ENCODE assay signal across 8 cellular contexts in genomic region chr19:4062576-4063368, GRCh38. TPM values are rescaled to one million over a fixed set of nuclear protein-coding genes. Genes with fewer than 3 reads are reported as not detected.
DNase-seq lines count a peak whose midpoint lies in the region; ATAC-seq and TF ChIP-seq lines count a peak whose summit lies in the region.

No MANE protein-coding gene starts in this region.

- no peak for TF ChIP-seq POLR2A in esophagus muscularis mucosa (IDR thresholded peaks at IDR 0.05; ENCODE audit: low read depth)

- H3K9ac ChIP-seq in DND-41 (ENCODE audit: low read depth, low read length) (peak overlapping the region; percentile 8; the same call in 1 of the 2 replicates), SU-DHL-6 (ENCODE audit: low read length) (peak overlapping the region; percentile 99)

- H2AFZ ChIP-seq in DND-41 (ENCODE audit: low read depth, low read length) (no peak overlapping the region), SU-DHL-6 (ENCODE audit: low read depth, low read length, severe bottlenecking) (no peak overlapping the region)

- no peaks in the 10 kb centered on the region for H3F3A ChIP-seq in SU-DHL-6 (ENCODE audit: insufficient read depth)

- peaks cover 84% of the 10 kb centered on the region for H3K79me2 ChIP-seq in DND-41 (ENCODE audit: insufficient read depth, low read length)
- peaks cover 73% of the 10 kb centered on the region for H3K79me2 ChIP-seq in SU-DHL-6 (ENCODE audit: insufficient read depth, low read length)

- H3K4me3 ChIP-seq in DND-41 (ENCODE audit: low read depth in 1 of 2, low read length in 2 of 2) (no peak overlapping the region), SU-DHL-6 (ENCODE audit: insufficient read depth, low read length, poor library complexity, severe bottlenecking) (peak overlapping the region; percentile 97), esophagus muscularis mucosa (peak overlapping the region; percentile 90 to 100 (median 100)), psoas muscle (peak overlapping the region; percentile 97)

- H3K9me2 ChIP-seq in SU-DHL-6 (replicated peaks; ENCODE audit: insufficient read depth, low read length) = no peaks in the 10 kb centered on the region

- TF ChIP-seq CTCF in DND-41 (IDR thresholded peaks at IDR 0.05; ENCODE audit: borderline replicate concordance, extremely low read depth, low read length, poor library complexity, severe bottlenecking) = no peak
- no peak for TF ChIP-seq CTCF in SU-DHL-6 (IDR thresholded peaks at IDR 0.05; ENCODE audit: insufficient read depth, low read length, poor library complexity, severe bottlenecking)
- no peak for TF ChIP-seq CTCF in esophagus muscularis mucosa (IDR thresholded peaks at IDR 0.05)
- no peak for TF ChIP-seq CTCF in psoas muscle (IDR thresholded peaks at IDR 0.05)

- DNase-seq in DND-41 (no peak), esophagus muscularis mucosa (ENCODE audit: extremely low spot score) (no peak), psoas muscle (peak; percentile 31 to 55), NCI-H1092 (lab: John Stamatoyannopoulos, UW) (no peak), NOMO-1 treated with DMSO at 0.1 percent for 48 hours (lab: John Stamatoyannopoulos, UW; ENCODE audit: unreplicated experiment) (no peak), kidney glomerular epithelial cell (lab: John Stamatoyannopoulos, UW) (no peak)

- H3K9me3 ChIP-seq in DND-41 (ENCODE audit: insufficient read depth, low read length, severe bottlenecking) (no peaks in the 10 kb centered on the region), SU-DHL-6 (ENCODE audit: insufficient read depth, low read length) (no peaks in the 10 kb centered on the region), esophagus muscularis mucosa (no peaks in the 10 kb centered on the region), psoas muscle (no peaks in the 10 kb centered on the region)

- intact Hi-C loops in esophagus muscularis mucosa (cut with DNase I) = no loop called here
- intact Hi-C loops in psoas muscle (cut with DNase I) = loop anchor here in 1 of 2 donors (5.0 kb wide), 2 partner anchors 55 to 80 kb away; partner anchors contain the start of gene PIAS4

- H3K27ac ChIP-seq in DND-41 (ENCODE audit: low read length) = no peak overlapping the region
- H3K27ac ChIP-seq in SU-DHL-6 (ENCODE audit: low read depth, low read length) = peak overlapping the region; percentile 79
- H3K27ac ChIP-seq in esophagus muscularis mucosa (replicated peaks in 1 of 4) = peak overlapping the region; percentile 97 to 99 (median 98)
- peak overlapping the region; percentile 96 for H3K27ac ChIP-seq in psoas muscle

- WGBS in esophagus muscularis mucosa = 73% methylated on average over 10 of the region's 20 CpGs
- 50 to 65% (median 53%) methylated on average over 18 to 20 of the region's 20 CpGs for WGBS in psoas muscle, 3 donors

- peaks cover 49% of the 10 kb centered on the region for H3K36me3 ChIP-seq in DND-41 (ENCODE audit: insufficient read depth, low read length)
- no peaks in the 10 kb centered on the region for H3K36me3 ChIP-seq in SU-DHL-6 (ENCODE audit: low read length)
- peaks cover 0 to 9% (median 8%) of the 10 kb centered on the region in 4 donors for H3K36me3 ChIP-seq in esophagus muscularis mucosa
- no peaks in the 10 kb centered on the region for H3K36me3 ChIP-seq in psoas muscle (ENCODE audit: insufficient read depth in 1 of 2, low read depth in 1 of 2)

- H4K20me1 ChIP-seq in DND-41 (ENCODE audit: insufficient read depth, low read length) = peaks cover 72% of the 10 kb centered on the region
- H4K20me1 ChIP-seq in SU-DHL-6 (ENCODE audit: low read depth, low read length) = peaks cover 16% of the 10 kb centered on the region; the same call in 1 of the 2 replicates

- ATAC-seq in DND-41 (ENCODE audit: insufficient read depth, low read depth) (no peak), psoas muscle (no peak), GM18868 (IDR thresholded peaks at IDR 0.05; ENCODE audit: unreplicated experiment) (no peak)

- H3K4me1 ChIP-seq in DND-41 (ENCODE audit: insufficient read depth, low read length) = peaks cover 27% of the 10 kb centered on the region
- H3K4me1 ChIP-seq in esophagus muscularis mucosa = peaks cover 58 to 72% (median 68%) of the 10 kb centered on the region in 4 donors
- H3K4me1 ChIP-seq in psoas muscle = peaks cover 64% of the 10 kb centered on the region

- peak overlapping the region; percentile 78; the same call in 1 of the 2 replicates for H3K4me2 ChIP-seq in DND-41 (ENCODE audit: insufficient read depth, low read length)
- peak overlapping the region; percentile 76 for H3K4me2 ChIP-seq in SU-DHL-6 (ENCODE audit: low read depth, low read length, poor library complexity, severe bottlenecking)

- TF ChIP-seq EP300 in esophagus muscularis mucosa (IDR thresholded peaks at IDR 0.05) = no peak

- H3K27me3 ChIP-seq in DND-41 (ENCODE audit: insufficient read depth, low read length, poor library complexity) (no peaks in the 10 kb centered on the region), SU-DHL-6 (ENCODE audit: low read length) (no peaks in the 10 kb centered on the region), esophagus muscularis mucosa (no peaks in the 10 kb centered on the region), psoas muscle (ENCODE audit: insufficient read depth in 3 of 3, low read length in 2 of 3) (no peaks in the 10 kb centered on the region)

RNA-seq across cellular contexts. Expression of gene ZBTB7A, which starts 3.9 kb away (rescaled TPM):
- 100 to 1,000 TPM in 2 of 4 donors, 10 to 100 TPM in 2; 71.9 to 137 (median 114) TPM for total RNA-seq in esophagus muscularis mucosa
- total RNA-seq in psoas muscle = 10 to 100 TPM; 25.7 to 55.9 (median 45.7) TPM
- polyA plus RNA-seq in psoas muscle = 10 to 100 TPM; 18.5 to 20.3 (median 20.0) TPM

RNA-seq across cellular contexts. Expression of gene PIAS4, which starts 55.2 kb away (rescaled TPM):
- total RNA-seq in esophagus muscularis mucosa = 10 to 100 TPM; 16.6 to 34.1 (median 24.8) TPM
- total RNA-seq in psoas muscle = 10 to 100 TPM; 14.6 to 27.2 (median 17.0) TPM
- 10 to 100 TPM; 12.7 to 21.8 (median 14.6) TPM for polyA plus RNA-seq in psoas muscle

Comparison
In these comparisons a context has a peak if more than half of its experiments do, and no peak if none do; other contexts are left out.
1. DNase-seq: peak in psoas muscle (2 of 2); none in DND-41 (single experiment), esophagus muscularis mucosa (single experiment), NCI-H1092 (single experiment), NOMO-1 treated with DMSO at 0.1 percent for 48 hours (single experiment) and kidney glomerular epithelial cell (single experiment).
2. H3K4me3 ChIP-seq: peak in SU-DHL-6 (single experiment), esophagus muscularis mucosa (4 of 4) and psoas muscle (single experiment); none in DND-41 (0 of 2).